ENCODE assay signal across 9 cellular contexts in genomic region chr3:11567516-11568467, GRCh38.
A peak's percentile ranks its signal among the peaks of the same experiment; 100 is the strongest.
DNase-seq lines count a peak whose midpoint lies in the region; TF ChIP-seq lines count a peak whose summit lies in the region.
"Had no signal": no experiment of that assay in that cellular context is flagged by ENCODE, and none has a peak within 500 bp of the region (broad histone marks: within the 10 kb centered on the region; RNA-seq: fewer than 3 reads in every experiment).

No MANE protein-coding gene starts in this region.

- no peak overlapping the region for H3K4me3 Mint-ChIP-seq in activated naive CD8-positive, alpha-beta T cell
- H3K4me3 Mint-ChIP-seq in activated naive CD8-positive, alpha-beta T cell treated with anti-CD3 and anti-CD28 coated beads for 36 hours, result no peak overlapping the region
- no peak overlapping the region for H3K4me3 Mint-ChIP-seq in mesothelial cell of epicardium

- WGBS in urinary bladder, result 84% methylated on average over 27 of the region's 27 CpGs

- H3K36me3 Mint-ChIP-seq in activated naive CD8-positive, alpha-beta T cell, result peaks cover 2% of the 10 kb centered on the region
- H3K36me3 Mint-ChIP-seq in activated naive CD8-positive, alpha-beta T cell treated with anti-CD3 and anti-CD28 coated beads for 36 hours, result peaks cover 15% of the 10 kb centered on the region
- peaks cover 12% of the 10 kb centered on the region for H3K36me3 Mint-ChIP-seq in mesothelial cell of epicardium

- H3K4me1 ChIP-seq in urinary bladder (ENCODE audit: insufficient read depth), result no peaks in the 10 kb centered on the region

- no peak for DNase-seq in activated naive CD8-positive, alpha-beta T cell treated with anti-CD3 and anti-CD28 coated beads for 36 hours
- no peak for DNase-seq in caudate nucleus (lab: John Stamatoyannopoulos, UW)
- DNase-seq in mesothelial cell of epicardium (ENCODE audit: low spot score in 2 of 2, unreplicated experiment in 2 of 2), result no peak
- no peak for DNase-seq in effector CD4-positive, alpha-beta T cell
- no peak for DNase-seq in COLO668 (lab: John Stamatoyannopoulos, UW; ENCODE audit: unreplicated experiment)
- no peak for DNase-seq in NCI-H82 (lab: John Stamatoyannopoulos, UW)

- no peaks in the 10 kb centered on the region for H3K27me3 Mint-ChIP-seq in activated naive CD8-positive, alpha-beta T cell
- no peaks in the 10 kb centered on the region for H3K27me3 Mint-ChIP-seq in activated naive CD8-positive, alpha-beta T cell treated with anti-CD3 and anti-CD28 coated beads for 36 hours
- H3K27me3 Mint-ChIP-seq in mesothelial cell of epicardium (ENCODE audit: low read depth), result no peaks in the 10 kb centered on the region

- no peak overlapping the region for H3K4me3 ChIP-seq in urinary bladder (ENCODE audit: low read depth, low read length)

- peaks cover 7% of the 10 kb centered on the region for H3K4me1 Mint-ChIP-seq in activated naive CD8-positive, alpha-beta T cell (ENCODE audit: low read depth)
- peaks cover 7% of the 10 kb centered on the region for H3K4me1 Mint-ChIP-seq in activated naive CD8-positive, alpha-beta T cell treated with anti-CD3 and anti-CD28 coated beads for 36 hours
- peaks cover 8% of the 10 kb centered on the region for H3K4me1 Mint-ChIP-seq in mesothelial cell of epicardium

- peak overlapping the region; percentile 58 for H3K27ac Mint-ChIP-seq in activated naive CD8-positive, alpha-beta T cell
- no peak overlapping the region for H3K27ac Mint-ChIP-seq in activated naive CD8-positive, alpha-beta T cell treated with anti-CD3 and anti-CD28 coated beads for 36 hours
- peak overlapping the region; percentile 10 for H3K27ac Mint-ChIP-seq in mesothelial cell of epicardium

- H3K27ac ChIP-seq in caudate nucleus (ENCODE audit: low read depth, low read length), result peak overlapping the region; percentile 81
- H3K27ac ChIP-seq in urinary bladder (ENCODE audit: low read depth), result peak overlapping the region; percentile 77
- H3K27ac ChIP-seq: C4-2B had no signal

- no peaks in the 10 kb centered on the region for H3K9me3 Mint-ChIP-seq in activated naive CD8-positive, alpha-beta T cell (ENCODE audit: low read depth)
- H3K9me3 Mint-ChIP-seq in activated naive CD8-positive, alpha-beta T cell treated with anti-CD3 and anti-CD28 coated beads for 36 hours, result no peaks in the 10 kb centered on the region
- H3K9me3 Mint-ChIP-seq in mesothelial cell of epicardium, result no peaks in the 10 kb centered on the region

- H3K36me3 ChIP-seq in urinary bladder (ENCODE audit: insufficient read depth), result no peaks in the 10 kb centered on the region

- TF ChIP-seq CTCF in mesothelial cell of epicardium (IDR thresholded peaks at IDR 0.05; ENCODE audit: unreplicated experiment), result no peak
